20 cellular contexts compared by ENCODE assay signal in the genomic region with DNA sequence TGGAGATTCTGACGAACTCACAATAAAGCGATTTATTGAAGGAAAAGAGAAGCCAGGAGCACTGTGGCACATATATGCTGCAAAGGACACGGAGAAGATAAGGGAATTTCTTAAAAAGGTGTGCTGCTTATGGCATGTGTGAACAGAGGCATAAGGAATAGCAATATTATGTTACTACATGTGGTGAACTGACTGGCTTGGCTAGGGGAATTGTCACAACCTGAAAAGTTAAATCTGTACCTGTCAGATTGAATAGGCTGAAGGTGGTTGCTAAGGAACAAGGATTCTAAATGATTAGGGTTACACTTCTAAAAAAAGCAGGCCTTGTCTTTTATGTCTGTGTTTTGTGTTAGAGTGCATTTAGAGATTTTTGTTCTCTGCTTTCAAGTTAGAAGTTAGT. TPM values are rescaled to one million over a fixed set of nuclear protein-coding genes. Genes with fewer than 3 reads are reported as not detected.
DNase-seq lines count a peak whose midpoint lies in the region; ATAC-seq and TF ChIP-seq lines count a peak whose summit lies in the region.
"Had no signal": no experiment of that assay in that cellular context is flagged by ENCODE, and none has a peak within 500 bp of the region (broad histone marks: within the 10 kb centered on the region; RNA-seq: fewer than 3 reads in every experiment).

No MANE protein-coding gene starts in this region.

- intact Hi-C loops in left colon (cut with DNase I, micrococcal nuclease): no loop called here

- peaks cover 90% of the 10 kb centered on the region for H3K36me3 Mint-ChIP-seq in activated naive CD4-positive, alpha-beta T cell treated with anti-CD3 and anti-CD28 coated beads, Interleukin-2, amount 10 ng/mL, durations not matched to agents 7 days and 5 days
- H3K36me3 Mint-ChIP-seq in T-cell (peaks cover 85% of the 10 kb centered on the region), nephron progenitor cell (ENCODE audit: low read depth) (peaks cover 95% of the 10 kb centered on the region)
- peaks cover 98% of the 10 kb centered on the region for H3K36me3 Mint-ChIP-seq in effector memory CD8-positive, alpha-beta T cell (ENCODE audit: insufficient read depth)

- H3K4me1 Mint-ChIP-seq in activated naive CD4-positive, alpha-beta T cell treated with anti-CD3 and anti-CD28 coated beads, Interleukin-2, amount 10 ng/mL, durations not matched to agents 7 days and 5 days: peaks cover 7% of the 10 kb centered on the region
- H3K4me1 Mint-ChIP-seq in T-cell: peaks cover 5 to 16% (median 9%) of the 10 kb centered on the region in 3 donors
- peaks cover 0 to 6% of the 10 kb centered on the region in 2 donors for H3K4me1 Mint-ChIP-seq in effector memory CD8-positive, alpha-beta T cell (ENCODE audit: low read depth in 2 of 2)
- no peaks in the 10 kb centered on the region for H3K4me1 Mint-ChIP-seq in nephron progenitor cell
- H3K4me1 Mint-ChIP-seq: H9 had no signal

- no peaks in the 10 kb centered on the region for H3K9me3 Mint-ChIP-seq in activated naive CD4-positive, alpha-beta T cell treated with anti-CD3 and anti-CD28 coated beads, Interleukin-2, amount 10 ng/mL, durations not matched to agents 7 days and 5 days
- H3K9me3 Mint-ChIP-seq in T-cell (no peaks in the 10 kb centered on the region), nephron progenitor cell (no peaks in the 10 kb centered on the region)
- H3K9me3 Mint-ChIP-seq in effector memory CD8-positive, alpha-beta T cell: no peaks in the 10 kb centered on the region
- H3K9me3 Mint-ChIP-seq: CD4-positive, CD25-positive, alpha-beta regulatory T cell; H9 had no signal

- no peak for DNase-seq in activated naive CD4-positive, alpha-beta T cell treated with anti-CD3 and anti-CD28 coated beads, Interleukin-2, amount 10 ng/mL, durations not matched to agents 7 days and 5 days
- DNase-seq in activated naive CD4-positive, alpha-beta T cell treated with anti-CD3 and anti-CD28 coated beads, Interleukin-2, amount 50 U/mL, for 16 hours: no peak
- DNase-seq in T-cell (no peak), nephron progenitor cell (no peak), RKO (ENCODE audit: low spot score) (no peak), left colon (no peak), islet precursor cell (no peak)
- DNase-seq in effector memory CD8-positive, alpha-beta T cell: no peak
- DNase-seq: AML-193; CD4-positive, CD25-positive, alpha-beta regulatory T cell; DMS79; H9; Karpas-422; MM.1S; NCI-H1105 treated with DMSO at 0.1 percent for 48 hours; NCI-H187 treated with DMSO at 0.1 percent for 48 hours; NCI-H2171; NCI-H446 treated with DMSO at 0.1 percent for 48 hours; NCI-H748 treated with DMSO at 0.1 percent for 48 hours; PC-9 had no signal

- no peak overlapping the region for H3K4me3 Mint-ChIP-seq in activated naive CD4-positive, alpha-beta T cell treated with anti-CD3 and anti-CD28 coated beads, Interleukin-2, amount 10 ng/mL, durations not matched to agents 7 days and 5 days
- no peak overlapping the region for H3K4me3 Mint-ChIP-seq in T-cell
- no peak overlapping the region for H3K4me3 Mint-ChIP-seq in effector memory CD8-positive, alpha-beta T cell
- no peak overlapping the region for H3K4me3 Mint-ChIP-seq in nephron progenitor cell
- H3K4me3 Mint-ChIP-seq: CD4-positive, CD25-positive, alpha-beta regulatory T cell; H9 had no signal

- no peaks in the 10 kb centered on the region for H3K27me3 Mint-ChIP-seq in activated naive CD4-positive, alpha-beta T cell treated with anti-CD3 and anti-CD28 coated beads, Interleukin-2, amount 10 ng/mL, durations not matched to agents 7 days and 5 days
- H3K27me3 Mint-ChIP-seq in T-cell: no peaks in the 10 kb centered on the region
- no peaks in the 10 kb centered on the region for H3K27me3 Mint-ChIP-seq in effector memory CD8-positive, alpha-beta T cell
- H3K27me3 Mint-ChIP-seq in nephron progenitor cell (ENCODE audit: low read depth, poor library complexity): no peaks in the 10 kb centered on the region
- H3K27me3 Mint-ChIP-seq: CD4-positive, CD25-positive, alpha-beta regulatory T cell had no signal

- peak overlapping the region; percentile 4 for H3K27ac Mint-ChIP-seq in activated naive CD4-positive, alpha-beta T cell treated with anti-CD3 and anti-CD28 coated beads, Interleukin-2, amount 10 ng/mL, durations not matched to agents 7 days and 5 days
- H3K27ac Mint-ChIP-seq in T-cell: peak overlapping the region; percentile 9 to 32
- H3K27ac Mint-ChIP-seq in effector memory CD8-positive, alpha-beta T cell: peak overlapping the region; percentile 5 to 35
- peak overlapping the region; percentile 34 for H3K27ac Mint-ChIP-seq in nephron progenitor cell

- POLR2A ChIA-PET in T-cell (lab: Charles Lee): no interaction called here

- CTCF ChIA-PET in activated naive CD4-positive, alpha-beta T cell treated with anti-CD3 and anti-CD28 coated beads, Interleukin-2, amount 10 ng/mL, durations not matched to agents 7 days and 5 days (lab: Charles Lee): interaction anchor here (1.3 kb wide), 1 partner anchor 9 kb away, joined by 3 read pairs; no protein-coding TSS in a partner anchor
- CTCF ChIA-PET in T-cell (lab: Charles Lee): no interaction called here

- ATAC-seq in T-cell (replicated peaks in 1 of 4) (no peak), left colon (no peak)
- ATAC-seq in effector memory CD8-positive, alpha-beta T cell (replicated peaks): no peak

- TF ChIP-seq CTCF in nephron progenitor cell (IDR thresholded peaks at IDR 0.05): no peak

RNA-seq across cellular contexts. Expression of gene KDM3A, which starts 48.4 kb away (rescaled TPM):
- total RNA-seq in T-cell: 100 to 1,000 TPM; 140 to 168 (median 145) TPM
- total RNA-seq in left colon: 10 to 100 TPM; 33.0 to 56.6 TPM
